13 cellular contexts compared by ENCODE assay signal in genomic region chr1:94772230-94772641, GRCh38. TPM values are rescaled to one million over a fixed set of nuclear protein-coding genes. Genes with fewer than 3 reads are reported as not detected.
DNase-seq lines count a peak whose midpoint lies in the region; ATAC-seq and TF ChIP-seq lines count a peak whose summit lies in the region.
"Had no signal": no experiment of that assay in that cellular context is flagged by ENCODE, and none has a peak within 500 bp of the region (broad histone marks: within the 10 kb centered on the region; RNA-seq: fewer than 3 reads in every experiment).

No MANE protein-coding gene starts in this region.

- TF ChIP-seq POLR2A in lower leg skin (IDR thresholded peaks at IDR 0.05) = no peak

- no peak overlapping the region for H3K4me3 Mint-ChIP-seq in CD8-positive, alpha-beta memory T cell
- H3K4me3 Mint-ChIP-seq: activated CD8-positive, alpha-beta T cell treated with anti-CD3 and anti-CD28 coated beads for 36 hours; dendritic cell treated with granulocyte-macrophage colony-stimulating factor and Interleukin-4, amounts not matched to agents 40 ng/mL and 50 ng/mL, for 4 days; memory B cell had no signal

- H3K4me3 ChIP-seq in epithelial cell of esophagus (ENCODE audit: low read length) = no peak overlapping the region
- H3K4me3 ChIP-seq in lung = no peak overlapping the region
- no peak overlapping the region for H3K4me3 ChIP-seq in lower leg skin (ENCODE audit: low read depth, poor library complexity, severe bottlenecking)
- H3K4me3 ChIP-seq in CD8-positive, alpha-beta memory T cell (ENCODE audit: low read length) = no peak overlapping the region
- H3K4me3 ChIP-seq: adrenal gland, tibial nerve had no signal

- intact Hi-C loops in lower leg skin (cut with DNase I; ENCODE audit: low total_unique reads) = no loop called here

- no peaks in the 10 kb centered on the region for H3K4me1 Mint-ChIP-seq in CD8-positive, alpha-beta memory T cell

- peaks cover 0 to 7% of the 10 kb centered on the region in 2 donors for H3K9me3 ChIP-seq in lung (ENCODE audit: control insufficient read depth in 2 of 2, insufficient read depth in 1 of 2, low read length in 1 of 2)
- H3K9me3 ChIP-seq in CD8-positive, alpha-beta memory T cell (ENCODE audit: low read length) = no peaks in the 10 kb centered on the region
- H3K9me3 ChIP-seq: adrenal gland, tibial nerve had no signal

- H3K27me3 ChIP-seq in lung (ENCODE audit: control insufficient read depth, insufficient read depth) = no peaks in the 10 kb centered on the region
- no peaks in the 10 kb centered on the region for H3K27me3 ChIP-seq in CD8-positive, alpha-beta memory T cell (ENCODE audit: insufficient read depth, low read length, poor library complexity, severe bottlenecking)
- H3K27me3 ChIP-seq: adrenal gland, tibial nerve had no signal

- CTCF ChIA-PET in CD8-positive, alpha-beta memory T cell (lab: Charles Lee) = no interaction called here

- peak; percentile 78 for ATAC-seq in lung (ENCODE audit: insufficient read depth, low FRiP score)
- ATAC-seq: activated CD8-positive, alpha-beta T cell treated with anti-CD3 and anti-CD28 coated beads for 36 hours had no signal

- POLR2A ChIA-PET in CD8-positive, alpha-beta memory T cell (lab: Charles Lee) = no interaction called here

- WGBS in lung, 2 donors = 44 to 64% methylated on average over 5 of the region's 5 CpGs
- 80 to 84% methylated on average over 5 of the region's 5 CpGs for WGBS in lower leg skin, 2 donors

- peaks cover 4 to 7% of the 10 kb centered on the region in 2 donors for H3K27me3 Mint-ChIP-seq in CD8-positive, alpha-beta memory T cell

- in situ Hi-C loops in ACHN (cut with HindIII; ENCODE audit: low pct_ligation_motif_present, low pct_unique_long_range_greater_than_20kb, low sequenced_read_pairs) = no loop called here

- peak overlapping the region in 1 of 2 donors; percentile 82 for H3K27ac ChIP-seq in lung (ENCODE audit: low read depth in 1 of 2, low read length in 1 of 2)
- no peak overlapping the region for H3K27ac ChIP-seq in CD8-positive, alpha-beta memory T cell (ENCODE audit: low read depth, low read length)
- H3K27ac ChIP-seq: adrenal gland, tibial nerve had no signal

- H3K27ac Mint-ChIP-seq in CD8-positive, alpha-beta memory T cell = no peak overlapping the region
- H3K27ac Mint-ChIP-seq: activated CD8-positive, alpha-beta T cell treated with anti-CD3 and anti-CD28 coated beads for 36 hours; dendritic cell treated with granulocyte-macrophage colony-stimulating factor and Interleukin-4, amounts not matched to agents 40 ng/mL and 50 ng/mL, for 4 days; memory B cell had no signal

- no peaks in the 10 kb centered on the region for H3K36me3 Mint-ChIP-seq in CD8-positive, alpha-beta memory T cell
- H3K36me3 Mint-ChIP-seq: memory B cell had no signal

- no peaks in the 10 kb centered on the region for H3K36me3 ChIP-seq in lung (ENCODE audit: control insufficient read depth in 2 of 2, insufficient read depth in 2 of 2, low read length in 2 of 2)
- no peaks in the 10 kb centered on the region for H3K36me3 ChIP-seq in CD8-positive, alpha-beta memory T cell (ENCODE audit: insufficient read depth, low read length)
- H3K36me3 ChIP-seq: adrenal gland had no signal

- no peaks in the 10 kb centered on the region for H3K9me3 Mint-ChIP-seq in CD8-positive, alpha-beta memory T cell
- H3K9me3 Mint-ChIP-seq: activated CD8-positive, alpha-beta T cell treated with anti-CD3 and anti-CD28 coated beads for 36 hours; dendritic cell treated with granulocyte-macrophage colony-stimulating factor and Interleukin-4, amounts not matched to agents 40 ng/mL and 50 ng/mL, for 4 days; memory B cell had no signal

- peak; percentile 89 for DNase-seq in DMS53 (lab: John Stamatoyannopoulos, UW)
- DNase-seq in NCI-H510A treated with DMSO at 0.1 percent for 48 hours (lab: John Stamatoyannopoulos, UW) = peak; percentile 91
- peak; percentile 97 for DNase-seq in epithelial cell of esophagus (ENCODE audit: low read depth)
- DNase-seq in lung (ENCODE audit: low spot score) = peak; percentile 77
- no peak for DNase-seq in lower leg skin (ENCODE audit: low spot score in 2 of 2)
- DNase-seq in ACHN = no peak
- no peak for DNase-seq in CD8-positive, alpha-beta memory T cell
- no peak for DNase-seq in foreskin melanocyte
- DNase-seq: activated CD8-positive, alpha-beta T cell treated with anti-CD3 and anti-CD28 coated beads for 36 hours; adrenal gland had no signal

- H3K4me1 ChIP-seq in lung (ENCODE audit: control insufficient read depth in 2 of 2, insufficient read depth in 2 of 2, low read length in 2 of 2) = peaks cover 0 to 12% of the 10 kb centered on the region in 2 donors
- H3K4me1 ChIP-seq in CD8-positive, alpha-beta memory T cell (ENCODE audit: insufficient read depth, low read length) = no peaks in the 10 kb centered on the region
- H3K4me1 ChIP-seq: adrenal gland, tibial nerve had no signal

- TF ChIP-seq CTCF in epithelial cell of esophagus (IDR thresholded peaks at IDR 0.05; ENCODE audit: insufficient read depth, low read depth, low read length, missing control alignments) = no peak
- no peak for TF ChIP-seq CTCF in lung (IDR thresholded peaks at IDR 0.05; ENCODE audit: control extremely low read depth, extremely low read depth)
- TF ChIP-seq CTCF in lower leg skin (IDR thresholded peaks at IDR 0.05) = no peak

RNA-seq across cellular contexts. Expression of gene SLC44A3, which starts 47.9 kb away (rescaled TPM):
- total RNA-seq in lung (10 to 100 TPM; 13.8 to 31.8 TPM), lower leg skin (10 to 100 TPM in 1 of 4 donors, 1 to 10 TPM in 3; 5.4 to 10.5 (median 6.1) TPM)
- 1 to 10 TPM; 9.3 to 9.4 TPM for polyA plus RNA-seq in lung
- total RNA-seq in CD8-positive, alpha-beta memory T cell = under 1 TPM; 0.31 to 0.47 TPM
- polyA plus RNA-seq in CD8-positive, alpha-beta memory T cell = 0.83 TPM
- total RNA-seq: activated CD8-positive, alpha-beta T cell treated with anti-CD3 and anti-CD28 coated beads for 36 hours had no signal

Comparison
In these comparisons a context has a peak if more than half of its experiments do, and no peak if none do; other contexts are left out.
1. DNase-seq: peak in DMS53 (single experiment), NCI-H510A treated with DMSO at 0.1 percent for 48 hours (single experiment), epithelial cell of esophagus (single experiment) and lung (single experiment); none in lower leg skin (0 of 2), ACHN (single experiment), CD8-positive, alpha-beta memory T cell (0 of 5) and foreskin melanocyte (single experiment).
2. RNA of gene SLC44A3, which starts 47.9 kb away (total RNA-seq): 13.8 to 31.8 TPM in lung and 5.4 to 10.5 TPM in lower leg skin; 0.31 to 0.47 TPM in CD8-positive, alpha-beta memory T cell; every median in the first group is over 4 times any median in the second.